Comparison of ENCODE assay signal across 19 cellular contexts in the genomic region with DNA sequence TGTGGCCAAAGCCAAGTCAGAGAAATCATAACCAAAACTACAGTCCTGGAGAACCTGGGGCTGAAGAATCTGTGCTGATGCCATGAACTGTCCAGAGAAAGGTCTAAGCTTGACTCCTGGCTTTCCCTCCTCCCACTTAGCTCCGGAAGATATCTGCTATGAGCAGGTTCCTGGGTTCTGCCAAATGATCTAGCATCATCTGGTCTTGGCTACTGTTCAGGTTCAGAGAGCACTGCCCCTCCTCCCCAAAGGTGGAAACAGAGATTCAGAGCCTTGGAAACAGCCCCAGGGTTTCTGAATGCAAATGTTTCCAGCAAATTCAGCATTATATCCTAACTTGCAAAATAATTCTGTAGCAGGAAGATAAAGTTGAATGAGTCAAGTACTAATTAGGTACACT.
DNase-seq lines count a peak whose midpoint lies in the region; ATAC-seq, FAIRE-seq and TF ChIP-seq lines count a peak whose summit lies in the region.
"Had no signal": no experiment of that assay in that cellular context is flagged by ENCODE, and none has a peak within 500 bp of the region (broad histone marks: within the 10 kb centered on the region; RNA-seq: fewer than 3 reads in every experiment).

No MANE protein-coding gene starts in this region.

- no peak for ATAC-seq in K562
- ATAC-seq in HepG2, result no peak
- no peak for ATAC-seq in upper lobe of right lung
- ATAC-seq: GM12878, GM23338 had no signal

- H3K4me2 ChIP-seq in K562 (ENCODE audit: insufficient read depth, low read length), result no peak overlapping the region
- H3K4me2 ChIP-seq in HepG2 (ENCODE audit: low read depth, low read length), result no peak overlapping the region
- H3K4me2 ChIP-seq: BLaER1, GM23338 had no signal

- peaks cover 0 to 4% of the 10 kb centered on the region in 2 experiments; a peak in 3 of 5 replicates for H3K27me3 ChIP-seq in K562 (ENCODE audit: control insufficient read depth in 2 of 2, insufficient read depth in 2 of 2, low read length in 2 of 2)
- peaks cover 3 to 35% of the 10 kb centered on the region in 2 experiments; a peak in 4 of 5 replicates for H3K27me3 ChIP-seq in HepG2 (ENCODE audit: control insufficient read depth in 1 of 2, insufficient read depth in 2 of 2, low read length in 2 of 2)
- H3K27me3 ChIP-seq in upper lobe of right lung, result no peaks in the 10 kb centered on the region
- H3K27me3 ChIP-seq: BLaER1 had no signal

- H3K9me3 ChIP-seq in K562 (replicated peaks; ENCODE audit: control insufficient read depth, insufficient read depth, low read depth, low read length), result no peaks in the 10 kb centered on the region
- H3K9me3 ChIP-seq in HepG2 (ENCODE audit: low read length), result no peaks in the 10 kb centered on the region
- no peaks in the 10 kb centered on the region for H3K9me3 ChIP-seq in upper lobe of right lung
- H3K9me3 ChIP-seq: BLaER1 had no signal

- H4K20me1 ChIP-seq in K562 (replicated peaks; ENCODE audit: control insufficient read depth, insufficient read depth, low read length), result no peaks in the 10 kb centered on the region
- H4K20me1 ChIP-seq in HepG2 (ENCODE audit: insufficient read depth, low read length), result no peaks in the 10 kb centered on the region
- H4K20me1 ChIP-seq: BLaER1 had no signal

- H2AFZ ChIP-seq in K562 (ENCODE audit: low read depth, low read length) (no peak overlapping the region), HepG2 (ENCODE audit: low read length) (no peak overlapping the region)
- H2AFZ ChIP-seq: GM23338 had no signal

- TF ChIP-seq RAD21 in K562 (CRISPR knock-in tag; conservative IDR thresholded peaks at IDR 0.05 in 1 of 2, IDR thresholded peaks at IDR 0.05 in 1 of 2) (no peak), HepG2 (CRISPR knock-in tag; IDR thresholded peaks at IDR 0.05) (no peak)

- H3K27ac ChIP-seq in K562 (ENCODE audit: extremely low read depth, low read depth, low read length) (no peak overlapping the region), HepG2 (ENCODE audit: extremely low read length, insufficient read depth, low read length) (no peak overlapping the region), upper lobe of right lung (no peak overlapping the region)
- H3K27ac ChIP-seq: 22Rv1, BLaER1, HL-60 had no signal

- BruUV-seq in K562 (replicated peaks; lab: Mats Ljungman, UMichigan) (no TSS peak), HepG2 (replicated peaks; lab: Mats Ljungman, UMichigan) (no TSS peak)

- H3K4me1 ChIP-seq in K562 (replicated peaks in 1 of 2; ENCODE audit: control insufficient read depth in 2 of 2, insufficient read depth in 2 of 2, low read length in 2 of 2) (no peaks in the 10 kb centered on the region), HepG2 (ENCODE audit: insufficient read depth, low read length) (peaks cover 18% of the 10 kb centered on the region; the same call in 1 of the 2 replicates), upper lobe of right lung (no peaks in the 10 kb centered on the region)
- H3K4me1 ChIP-seq: BLaER1 had no signal

- TF ChIP-seq POLR2A in K562 (conservative IDR thresholded peaks at IDR 0.05), result no peak
- no peak for TF ChIP-seq POLR2A in HepG2 (IDR thresholded peaks at IDR 0.05; ENCODE audit: insufficient read depth in 1 of 2, low read depth in 2 of 2, low read length in 2 of 2)

- no peaks in the 10 kb centered on the region for H3K36me3 ChIP-seq in K562 (ENCODE audit: control insufficient read depth, insufficient read depth, low read length)
- no peaks in the 10 kb centered on the region for H3K36me3 ChIP-seq in HepG2 (replicated peaks in 1 of 2; ENCODE audit: control insufficient read depth in 1 of 2, insufficient read depth in 2 of 2, low read length in 2 of 2)
- H3K36me3 ChIP-seq in upper lobe of right lung, result no peaks in the 10 kb centered on the region
- H3K36me3 ChIP-seq: BLaER1 had no signal

- H3K9ac ChIP-seq in K562 (ENCODE audit: insufficient read depth in 1 of 2, low read depth in 2 of 2, low read length in 2 of 2) (no peak overlapping the region), HepG2 (ENCODE audit: insufficient read depth, low read depth, low read length) (no peak overlapping the region)
- H3K9ac ChIP-seq: BLaER1 had no signal

- FAIRE-seq in K562 (lab: Jason Lieb, UNC) (no peak), HepG2 (lab: Jason Lieb, UNC) (no peak)
- FAIRE-seq: GM12878, H54 had no signal

- intact Hi-C loops in K562 (cut with micrococcal nuclease) (no loop called here), HepG2 (cut with micrococcal nuclease; ENCODE audit: unreplicated experiment) (no loop called here), upper lobe of right lung (cut with DNase I) (no loop called here)

- POLR2A ChIA-PET in K562 (lab: Yijun Ruan, JAX) (no interaction called here), HepG2 (lab: Yijun Ruan, JAX) (no interaction called here)

- 0% methylated on average over 1 of the region's 1 CpG for WGBS in K562 (ENCODE audit: insufficient coverage, low coverage, missing lambda C conversion rate)
- WGBS in HepG2 (ENCODE audit: low lambda C conversion rate), result 30% methylated on average over 1 of the region's 1 CpG

- CTCF ChIA-PET in K562 (lab: Yijun Ruan, JAX; ENCODE audit: low intra/inter-chr PET ratio) (interaction anchor here (0.7 kb wide), 1 partner anchor 13 kb away, joined by 3 read pairs; no protein-coding TSS in a partner anchor), HepG2 (lab: Yijun Ruan, JAX; ENCODE audit: low intra/inter-chr PET ratio, low total read pairs) (no interaction called here)

- no peaks in the 10 kb centered on the region for H3K79me2 ChIP-seq in K562 (ENCODE audit: control insufficient read depth, insufficient read depth, low read length)
- no peaks in the 10 kb centered on the region for H3K79me2 ChIP-seq in HepG2 (ENCODE audit: insufficient read depth, low read length)

- H3K4me3 ChIP-seq in K562 (no peak overlapping the region), HepG2 (replicated peaks in 1 of 3; ENCODE audit: insufficient read depth in 1 of 3, low read depth in 2 of 3, low read length in 3 of 3) (no peak overlapping the region), upper lobe of right lung (no peak overlapping the region)
- H3K4me3 ChIP-seq: BLaER1, GM12878, GM23338 had no signal

- no peak for TF ChIP-seq CTCF in K562 (IDR thresholded peaks at IDR 0.05 in 2 of 3, conservative IDR thresholded peaks at IDR 0.05 in 1 of 3; ENCODE audit: insufficient read depth in 2 of 3, low read depth in 1 of 3, low read length in 3 of 3)
- no peak for TF ChIP-seq CTCF in HepG2 (CRISPR knock-in tag; IDR thresholded peaks at IDR 0.05)
- TF ChIP-seq CTCF in upper lobe of right lung (IDR thresholded peaks at IDR 0.05), result no peak

- no peaks in the 10 kb centered on the region for H3K9me1 ChIP-seq in K562 (ENCODE audit: control insufficient read depth, insufficient read depth, low read length)

- in situ Hi-C loops in K562 (cut with MboI) (no loop called here), HepG2 (cut with HindIII; ENCODE audit: extremely low pct_ligation_motif_present, low pct_unique_long_range_greater_than_20kb) (no loop called here)

- DNase-seq in DMS 273 (lab: John Stamatoyannopoulos, UW; ENCODE audit: unreplicated experiment) (peak; percentile 17), DMS 273 treated with DMSO at 0.1 percent for 48 hours (lab: John Stamatoyannopoulos, UW) (no peak), K562 (ENCODE audit: extremely low read depth in 1 of 4, low spot score in 3 of 4) (peak in 1 of 4 experiments; percentile 25), HepG2 (ENCODE audit: low spot score) (no peak), renal cortical epithelial cell (ENCODE audit: low read depth) (peak; percentile 50), upper lobe of right lung (no peak), NCI-H748 (lab: John Stamatoyannopoulos, UW; ENCODE audit: unreplicated experiment) (no peak)
- DNase-seq: CD4-positive, alpha-beta memory T cell; DMS53; DND-41; EL; HCEC 1CT; IMR-90 had no signal

- TF ChIP-seq EP300 in K562 (IDR thresholded peaks at IDR 0.05; ENCODE audit: low read length) (no peak), HepG2 (IDR thresholded peaks at IDR 0.05; ENCODE audit: low read depth in 2 of 2, low read length in 2 of 2) (no peak), HepG2 (CRISPR knock-in tag; IDR thresholded peaks at IDR 0.05; ENCODE audit: borderline replicate concordance) (no peak)

TF ChIP-seq in K562, 482 proteins besides CTCF, POLR2A, EP300 and RAD21 (continues in another document):
- TF ChIP-seq SIX5 (IDR thresholded peaks at IDR 0.05; ENCODE audit: borderline replicate concordance in 1 of 2, insufficient read depth in 1 of 2, low read depth in 1 of 2, low read length in 2 of 2) (no peak), HLTF (IDR thresholded peaks at IDR 0.05) (no peak), RBBP5 (IDR thresholded peaks at IDR 0.05; ENCODE audit: borderline replicate concordance, insufficient read depth, low read length, poor library complexity, severe bottlenecking) (no peak), CBFA2T3 (IDR thresholded peaks at IDR 0.05) (peak; percentile 55), HDGF (IDR thresholded peaks at IDR 0.05) (no peak), TEAD1 (CRISPR knock-in tag; IDR thresholded peaks at IDR 0.05) (no peak), GTF2F1 (IDR thresholded peaks at IDR 0.05; ENCODE audit: low read depth, low read length) (no peak)

TF ChIP-seq in HepG2, 621 proteins besides CTCF, POLR2A, EP300 and RAD21:
- TF ChIP-seq RARA (CRISPR knock-in tag; IDR thresholded peaks at IDR 0.05) (no peak), ZNF263 (CRISPR knock-in tag; IDR thresholded peaks at IDR 0.05) (peak; percentile 29; the same call in 1 of the 2 replicates), PHB2 (IDR thresholded peaks at IDR 0.05; ENCODE audit: partially characterized antibody) (no peak)
- TF ChIP-seq, protein P1, sequence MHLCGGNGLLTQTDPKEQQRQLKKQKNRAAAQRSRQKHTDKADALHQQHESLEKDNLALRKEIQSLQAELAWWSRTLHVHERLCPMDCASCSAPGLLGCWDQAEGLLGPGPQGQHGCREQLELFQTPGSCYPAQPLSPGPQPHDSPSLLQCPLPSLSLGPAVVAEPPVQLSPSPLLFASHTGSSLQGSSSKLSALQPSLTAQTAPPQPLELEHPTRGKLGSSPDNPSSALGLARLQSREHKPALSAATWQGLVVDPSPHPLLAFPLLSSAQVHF (CRISPR knock-in tag; IDR thresholded peaks at IDR 0.05), result no peak

Comparison
In these comparisons a context has a peak if more than half of its experiments do, and no peak if none do; other contexts are left out.
1. DNase-seq: peak in DMS 273 (single experiment) and renal cortical epithelial cell (single experiment); none in DMS 273 treated with DMSO at 0.1 percent for 48 hours (single experiment), HepG2 (single experiment), upper lobe of right lung (single experiment) and NCI-H748 (single experiment).